In the genomic region with DNA sequence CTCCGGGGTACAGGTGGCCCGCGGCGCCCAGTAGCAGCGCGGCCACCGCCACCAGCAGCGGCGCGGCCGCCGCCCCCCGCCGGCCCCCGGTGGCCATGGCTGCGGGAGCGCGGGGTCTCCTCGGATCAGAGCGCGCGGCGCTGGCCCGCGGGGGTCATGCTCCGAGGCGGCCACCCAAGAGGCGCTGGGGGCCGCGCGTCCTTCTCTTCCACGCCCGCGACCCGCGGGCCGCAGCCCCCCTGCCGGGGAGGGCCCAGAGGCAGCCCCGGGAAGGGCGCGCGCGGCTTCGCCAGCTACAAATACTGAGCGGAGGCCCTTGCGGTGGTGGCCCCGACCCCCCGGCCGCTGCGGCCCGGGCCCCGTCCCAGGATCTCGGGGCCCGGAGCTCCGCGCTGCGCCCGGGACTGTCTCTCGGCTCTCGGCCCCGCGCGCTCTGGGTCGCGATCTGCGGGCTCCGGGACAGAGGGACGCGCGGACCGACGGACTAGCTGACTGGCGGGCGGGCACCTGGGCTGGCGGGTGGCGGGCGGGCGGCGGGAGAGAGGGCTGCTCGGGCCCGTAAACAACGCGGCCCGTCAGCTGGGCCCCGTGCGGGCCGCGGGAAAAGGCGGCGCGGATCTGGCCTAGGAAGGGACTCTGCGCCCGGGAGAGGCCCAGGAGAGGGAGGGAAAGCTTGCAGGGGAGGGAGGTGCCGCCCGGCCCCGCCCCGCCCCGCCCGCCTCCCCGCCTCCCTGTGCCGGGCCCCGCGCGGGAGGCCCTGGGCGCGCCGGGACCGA, we compare ENCODE assay signal across 8 cellular contexts.
DNase-seq lines count a peak whose midpoint lies in the region; ATAC-seq lines count a peak whose summit lies in the region.

A gene (minus strand): TSS at position 620 of the 776 bp plus-strand sequence. CDS start 523 bp downstream, at position 97.

- H3K27ac ChIP-seq in epithelial cell of prostate: no peak within 1 kb of the TSS

- ATAC-seq in GM19372 (IDR thresholded peaks at IDR 0.05; ENCODE audit: low read depth, unreplicated experiment): peak; percentile 67

- DNase-seq in AML-193 (lab: John Stamatoyannopoulos, UW): peak; percentile 77 to 79
- peak; percentile 85 for DNase-seq in HK-2 (ENCODE audit: unreplicated experiment)
- DNase-seq in NCI-H82 (lab: John Stamatoyannopoulos, UW): peak; percentile 91
- DNase-seq in activated CD8-positive, alpha-beta memory T cell treated with anti-CD3 and anti-CD28 coated beads, Interleukin-2, amount 50 U/mL, for 48 hours: peak; percentile 79
- DNase-seq in epithelial cell of prostate (ENCODE audit: low read depth, low spot score): peak; percentile 24
- DNase-seq in middle frontal gyrus (ENCODE audit: extremely low spot score, low spot score): peak; percentile 85
- DNase-seq in stimulated activated CD8-positive, alpha-beta memory T cell treated with anti-CD3 and anti-CD28 coated beads, Interleukin-4, amount 100 ng/mL, for 24 hours (ENCODE audit: low read depth): peak; percentile 31

Comparison
In these comparisons a context has a peak if more than half of its experiments do, and no peak if none do; other contexts are left out.
1. DNase-seq: peak in every context shown above with its lines; median percentile 91 in NCI-H82; 85 in HK-2; 85 in middle frontal gyrus; 79 in activated CD8-positive, alpha-beta memory T cell treated with anti-CD3 and anti-CD28 coated beads, Interleukin-2, amount 50 U/mL, for 48 hours; 78 in AML-193; 31 in stimulated activated CD8-positive, alpha-beta memory T cell treated with anti-CD3 and anti-CD28 coated beads, Interleukin-4, amount 100 ng/mL, for 24 hours; 24 in epithelial cell of prostate.